In the genomic region with DNA sequence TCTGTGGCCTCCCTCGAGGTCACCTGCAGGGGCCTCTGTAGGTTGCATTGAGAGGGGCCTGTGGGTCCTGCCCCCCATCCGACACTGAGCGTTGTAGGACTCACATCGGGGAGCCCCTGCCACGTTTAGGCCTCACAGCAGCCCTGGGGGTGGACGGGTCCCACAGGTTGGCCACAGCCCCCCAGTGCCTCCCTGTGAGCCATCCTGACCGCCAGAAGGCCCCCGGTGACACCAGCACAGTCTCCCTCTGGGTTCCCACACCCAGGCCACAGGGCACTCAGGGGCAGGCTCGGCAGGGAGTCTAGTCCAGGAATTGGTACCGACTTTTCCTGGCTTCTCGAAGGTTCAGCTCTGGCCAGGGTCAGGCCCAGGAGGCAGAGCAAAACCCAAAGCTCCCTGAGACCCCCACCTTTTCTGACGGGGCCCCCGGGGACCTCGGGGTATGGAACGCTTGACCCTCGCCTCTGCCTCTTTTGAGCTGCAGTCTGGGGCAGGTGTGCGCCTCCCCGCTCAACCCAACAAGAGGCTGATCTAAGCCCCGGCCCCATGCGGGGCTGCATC, we compare ENCODE assay signal across 10 cellular contexts. TPM values are rescaled to one million over a fixed set of nuclear protein-coding genes. Genes with fewer than 3 reads are reported as not detected.
DNase-seq lines count a peak whose midpoint lies in the region; ATAC-seq and TF ChIP-seq lines count a peak whose summit lies in the region.
"Had no signal": no experiment of that assay in that cellular context is flagged by ENCODE, and none has a peak within 500 bp of the region (broad histone marks: within the 10 kb centered on the region; RNA-seq: fewer than 3 reads in every experiment).

No MANE protein-coding gene starts in this region.

- peak overlapping the region; percentile 81 for H3K27ac Mint-ChIP-seq in activated CD4-positive, alpha-beta T cell treated with anti-CD3 and anti-CD28 coated beads, Interleukin-2, amount 10 ng/mL, durations not matched to agents 24 days and 14 days
- H3K27ac Mint-ChIP-seq: HFFc6 had no signal

- no peak overlapping the region for H3K9ac ChIP-seq in mesendoderm (ENCODE audit: low read length)

- H3K36me3 ChIP-seq in body of pancreas (replicated peaks in 1 of 2; ENCODE audit: insufficient read depth in 1 of 2, low read depth in 2 of 2) (no peaks in the 10 kb centered on the region), mesendoderm (ENCODE audit: control insufficient read depth, insufficient read depth, low read length) (no peaks in the 10 kb centered on the region), suprapubic skin (no peaks in the 10 kb centered on the region), MG63 (no peaks in the 10 kb centered on the region)

- no peaks in the 10 kb centered on the region for H3K9me3 ChIP-seq in body of pancreas
- no peaks in the 10 kb centered on the region for H3K9me3 ChIP-seq in suprapubic skin
- no peaks in the 10 kb centered on the region for H3K9me3 ChIP-seq in MG63

- peaks cover 23% of the 10 kb centered on the region for H3K4me1 ChIP-seq in body of pancreas
- H3K4me1 ChIP-seq in mesendoderm (ENCODE audit: control insufficient read depth, low read depth, low read length), result no peaks in the 10 kb centered on the region
- peaks cover 25% of the 10 kb centered on the region for H3K4me1 ChIP-seq in suprapubic skin

- no peak for TF ChIP-seq POLR2A in body of pancreas (IDR thresholded peaks at IDR 0.05)
- TF ChIP-seq POLR2A in suprapubic skin (IDR thresholded peaks at IDR 0.05), result no peak

- no peak for DNase-seq in activated CD4-positive, alpha-beta T cell treated with anti-CD3 and anti-CD28 coated beads, Interleukin-2, amount 10 ng/mL, durations not matched to agents 24 days and 14 days
- no peak for DNase-seq in activated CD4-positive, alpha-beta T cell treated with anti-CD3 and anti-CD28 coated beads for 1 hour
- peak in 1 of 4 donors; percentile 1 for DNase-seq in body of pancreas
- no peak for DNase-seq in mesendoderm
- DNase-seq in suprapubic skin (ENCODE audit: low spot score in 2 of 2), result peak in 1 of 2 donors; percentile 55
- DNase-seq in GDM1 (lab: John Stamatoyannopoulos, UW), result no peak
- no peak for DNase-seq in MG63
- DNase-seq in activated gamma-delta T cell treated with Interleukin-2 at 50 U/mL for 16 hours, result no peak
- DNase-seq: HFFc6, KG1 had no signal

- no peak overlapping the region for H3K4me2 ChIP-seq in mesendoderm (ENCODE audit: low read length)

- peak overlapping the region in 3 of 4 donors; percentile 26 to 56 (median 51) for H3K27ac ChIP-seq in body of pancreas
- H3K27ac ChIP-seq in mesendoderm (ENCODE audit: low read depth, low read length), result no peak overlapping the region
- H3K27ac ChIP-seq in suprapubic skin, result peak overlapping the region; percentile 56

- no peaks in the 10 kb centered on the region for H3K79me1 ChIP-seq in mesendoderm (ENCODE audit: low read length)

- H3K18ac ChIP-seq in mesendoderm (ENCODE audit: low read length), result no peak overlapping the region

- TF ChIP-seq CTCF in body of pancreas (IDR thresholded peaks at IDR 0.05) (no peak), suprapubic skin (IDR thresholded peaks at IDR 0.05) (no peak)

- no peak for ATAC-seq in body of pancreas

- H3K4ac ChIP-seq in mesendoderm (ENCODE audit: low read depth, low read length), result no peak overlapping the region

- no peak for TF ChIP-seq EP300 in suprapubic skin (IDR thresholded peaks at IDR 0.05)

- no peak overlapping the region for H4K8ac ChIP-seq in mesendoderm (ENCODE audit: low read depth, low read length)

- no peak overlapping the region for H2BK5ac ChIP-seq in mesendoderm (ENCODE audit: low read length)

- H3K4me1 Mint-ChIP-seq in activated CD4-positive, alpha-beta T cell treated with anti-CD3 and anti-CD28 coated beads, Interleukin-2, amount 10 ng/mL, durations not matched to agents 24 days and 14 days, result no peaks in the 10 kb centered on the region

- H4K5ac ChIP-seq in mesendoderm (ENCODE audit: low read length), result no peak overlapping the region

- H3K27me3 Mint-ChIP-seq in activated CD4-positive, alpha-beta T cell treated with anti-CD3 and anti-CD28 coated beads, Interleukin-2, amount 10 ng/mL, durations not matched to agents 24 days and 14 days, result no peaks in the 10 kb centered on the region

- H2BK15ac ChIP-seq in mesendoderm (replicated peaks; ENCODE audit: low read depth), result no peak overlapping the region

- 68 to 75% methylated on average over 4 to 19 of the region's 20 CpGs for WGBS in body of pancreas, 2 donors
- WGBS in mesendoderm (ENCODE audit: extremely low coverage, insufficient coverage, low lambda C conversion rate), result no CpG with 5 or more reads among the region's 20 CpGs
- 87% methylated on average over 4 of the region's 20 CpGs for WGBS in suprapubic skin

- peak overlapping the region; percentile 3 for H3K56ac ChIP-seq in mesendoderm (ENCODE audit: low read length)

- H2BK120ac ChIP-seq in mesendoderm (ENCODE audit: low read depth, low read length), result no peak overlapping the region

- no peaks in the 10 kb centered on the region for H3K9me3 Mint-ChIP-seq in activated CD4-positive, alpha-beta T cell treated with anti-CD3 and anti-CD28 coated beads, Interleukin-2, amount 10 ng/mL, durations not matched to agents 24 days and 14 days

- H3K4me3 ChIP-seq in body of pancreas (no peak overlapping the region), mesendoderm (ENCODE audit: low read length) (no peak overlapping the region), suprapubic skin (no peak overlapping the region), MG63 (no peak overlapping the region)

- H3K23ac ChIP-seq in mesendoderm (ENCODE audit: low read length), result peak overlapping the region; percentile 66

- H2AK5ac ChIP-seq in mesendoderm (ENCODE audit: low read length), result no peak overlapping the region

- intact Hi-C loops in activated CD4-positive, alpha-beta T cell treated with anti-CD3 and anti-CD28 coated beads, Interleukin-2, amount 10 ng/mL, durations not matched to agents 24 days and 14 days (cut with micrococcal nuclease), result no loop called here
- intact Hi-C loops in body of pancreas (cut with DNase I), result no loop called here

- H3K27me3 ChIP-seq in body of pancreas (no peaks in the 10 kb centered on the region), mesendoderm (ENCODE audit: insufficient read depth, low read length, poor library complexity) (no peaks in the 10 kb centered on the region), suprapubic skin (no peaks in the 10 kb centered on the region), MG63 (no peaks in the 10 kb centered on the region)

- no peaks in the 10 kb centered on the region for H3K36me3 Mint-ChIP-seq in activated CD4-positive, alpha-beta T cell treated with anti-CD3 and anti-CD28 coated beads, Interleukin-2, amount 10 ng/mL, durations not matched to agents 24 days and 14 days (ENCODE audit: low read depth)

- no peaks in the 10 kb centered on the region for H3K79me2 ChIP-seq in mesendoderm (ENCODE audit: control insufficient read depth, insufficient read depth, low read length)

- H3K4me3 Mint-ChIP-seq in activated CD4-positive, alpha-beta T cell treated with anti-CD3 and anti-CD28 coated beads, Interleukin-2, amount 10 ng/mL, durations not matched to agents 24 days and 14 days, result no peak overlapping the region
- H3K4me3 Mint-ChIP-seq: HFFc6 had no signal

RNA-seq across cellular contexts. Expression of gene POFUT2, which starts 13.9 kb away (rescaled TPM):
- total RNA-seq in activated CD4-positive, alpha-beta T cell treated with anti-CD3 and anti-CD28 coated beads, Interleukin-2, amount 10 ng/mL, durations not matched to agents 24 days and 14 days, result 15.5 and 17.9 TPM in 2 replicates
- 10 to 100 TPM; 16.3 to 46.1 TPM for total RNA-seq in body of pancreas
- polyA plus RNA-seq in mesendoderm (2013, experiment 1 of 2), result 17.3 TPM
- 17.4 TPM for polyA plus RNA-seq in mesendoderm (2013, experiment 2 of 2)
- 10 to 100 TPM; 10.7 to 46.9 (median 20.0) TPM for total RNA-seq in suprapubic skin
- 16.9 and 33.0 TPM in 2 replicates for total RNA-seq in MG63 (2014; rRNA removed; shearing (Covaris generic); ENCODE audit: low replicate concordance)
